8 cellular contexts compared by ENCODE assay signal in genomic region chr10:73910764-73911552, GRCh38. TPM values are rescaled to one million over a fixed set of nuclear protein-coding genes. Genes with fewer than 3 reads are reported as not detected.
DNase-seq lines count a peak whose midpoint lies in the region; ATAC-seq and TF ChIP-seq lines count a peak whose summit lies in the region.

PLAU (plus strand) TSS chr10:73911132; CDS start chr10:73911556, 424 bp downstream.

- TF ChIP-seq POLR2A in tibial nerve (IDR thresholded peaks at IDR 0.05) = no peak

- H3F3A ChIP-seq in Loucy (ENCODE audit: low read depth) = no peaks in the 10 kb centered on the region

- H3K4me2 ChIP-seq in Loucy (ENCODE audit: low read depth, low read length, poor library complexity, severe bottlenecking) = peak within 1 kb of the TSS; percentile 99

- H3K36me3 ChIP-seq in Loucy (ENCODE audit: insufficient read depth, low read length) (no peaks in the 10 kb centered on the region; the same call in 1 of the 2 replicates), muscle layer of colon (ENCODE audit: insufficient read depth, low read length) (no peaks in the 10 kb centered on the region), tibial nerve (no peaks in the 10 kb centered on the region)

- H3K9ac ChIP-seq in Loucy (ENCODE audit: low read depth, low read length, poor library complexity, severe bottlenecking) = peak within 1 kb of the TSS; percentile 95
- peak within 1 kb of the TSS; percentile 41 for H3K9ac ChIP-seq in muscle layer of colon (ENCODE audit: low read length)

- ATAC-seq in GM21619 (IDR thresholded peaks at IDR 0.05; ENCODE audit: unreplicated experiment) = no peak

- WGBS in tibial nerve, 2 donors = 2 to 3% methylated on average over 13 to 29 of the region's 74 CpGs

- H3K79me2 ChIP-seq in Loucy (ENCODE audit: insufficient read depth, low read length) = peaks cover 26% of the 10 kb centered on the region

- H3K4me1 ChIP-seq in Loucy (ENCODE audit: insufficient read depth, low read length, poor library complexity, severe bottlenecking) = peaks cover 36% of the 10 kb centered on the region
- peaks cover 43% of the 10 kb centered on the region for H3K4me1 ChIP-seq in muscle layer of colon (ENCODE audit: insufficient read depth, low read length)
- peaks cover 0 to 68% (median 33%) of the 10 kb centered on the region in 4 donors for H3K4me1 ChIP-seq in tibial nerve

- no peak for TF ChIP-seq EP300 in tibial nerve (IDR thresholded peaks at IDR 0.05)

- H4K20me1 ChIP-seq in Loucy (ENCODE audit: insufficient read depth, low read length, poor library complexity, severe bottlenecking) = peaks cover 8% of the 10 kb centered on the region

- H3K4me3 ChIP-seq in Loucy (ENCODE audit: low read length, poor library complexity, severe bottlenecking) (peak within 1 kb of the TSS; percentile 82), muscle layer of colon (ENCODE audit: low read depth in 1 of 2, low read length in 2 of 2) (peak within 1 kb of the TSS; percentile 74 to 88), tibial nerve (peak within 1 kb of the TSS; percentile 50 to 78 (median 60))

- peak; percentile 69 for DNase-seq in DMS53 (lab: John Stamatoyannopoulos, UW)
- no peak for DNase-seq in DMS53 treated with DMSO at 0.1 percent for 48 hours (lab: John Stamatoyannopoulos, UW; ENCODE audit: unreplicated experiment)
- DNase-seq in activated CD4-positive, alpha-beta T cell treated with anti-CD3 and anti-CD28 coated beads, Interleukin-2, amount 50 U/mL, for 1 hour = peak; percentile 23
- no peak for DNase-seq in epithelial cell of prostate (ENCODE audit: low read depth, low spot score)
- DNase-seq in tibial nerve (ENCODE audit: low spot score in 2 of 2) = peak in 1 of 2 donors; percentile 27

- H3K9me3 ChIP-seq in Loucy (ENCODE audit: insufficient read depth, low read depth, low read length) = no peaks in the 10 kb centered on the region
- H3K9me3 ChIP-seq in muscle layer of colon (ENCODE audit: low read length) = no peaks in the 10 kb centered on the region
- no peaks in the 10 kb centered on the region for H3K9me3 ChIP-seq in tibial nerve

- H2AFZ ChIP-seq in Loucy (ENCODE audit: low read length) = peak within 1 kb of the TSS; percentile 77

- H3K27ac ChIP-seq in epithelial cell of prostate (peak within 1 kb of the TSS; percentile 95), muscle layer of colon (ENCODE audit: low read depth, low read length) (peak within 1 kb of the TSS; percentile 16), tibial nerve (peak within 1 kb of the TSS in 3 of 4 donors; percentile 63 to 83 (median 79))

- H3K9me2 ChIP-seq in Loucy (replicated peaks; ENCODE audit: low read depth, low read length) = no peaks in the 10 kb centered on the region

- TF ChIP-seq CTCF in Loucy (conservative IDR thresholded peaks at IDR 0.05; ENCODE audit: low read length) (no peak; the same call in 1 of the 2 replicates), tibial nerve (IDR thresholded peaks at IDR 0.05) (no peak)

- no peaks in the 10 kb centered on the region for H3K27me3 ChIP-seq in Loucy (ENCODE audit: insufficient read depth, low read length, poor library complexity, severe bottlenecking)
- H3K27me3 ChIP-seq in muscle layer of colon (ENCODE audit: control insufficient read depth in 1 of 2, insufficient read depth in 2 of 2, low read length in 2 of 2) = no peaks in the 10 kb centered on the region
- peaks cover 0 to 8% of the 10 kb centered on the region in 2 donors for H3K27me3 ChIP-seq in tibial nerve

RNA-seq across cellular contexts. Expression of gene PLAU, which starts in this region (rescaled TPM):
- total RNA-seq in tibial nerve = 1 to 10 TPM; 2.5 to 7.8 (median 3.5) TPM

Comparison
In these comparisons a context has a peak if more than half of its experiments do, and no peak if none do; other contexts are left out.
1. DNase-seq: peak in DMS53 (single experiment) and activated CD4-positive, alpha-beta T cell treated with anti-CD3 and anti-CD28 coated beads, Interleukin-2, amount 50 U/mL, for 1 hour (single experiment); none in DMS53 treated with DMSO at 0.1 percent for 48 hours (single experiment) and epithelial cell of prostate (single experiment).
2. H3K27ac ChIP-seq: peak in every context shown above with its lines; median percentile 95 in epithelial cell of prostate; 79 in tibial nerve; 16 in muscle layer of colon.
3. Peak in every context shown above with its lines, with median percentiles within 50 percentile points of each other: H3K4me3 ChIP-seq.